9 cellular contexts compared by ENCODE assay signal in the genomic region with DNA sequence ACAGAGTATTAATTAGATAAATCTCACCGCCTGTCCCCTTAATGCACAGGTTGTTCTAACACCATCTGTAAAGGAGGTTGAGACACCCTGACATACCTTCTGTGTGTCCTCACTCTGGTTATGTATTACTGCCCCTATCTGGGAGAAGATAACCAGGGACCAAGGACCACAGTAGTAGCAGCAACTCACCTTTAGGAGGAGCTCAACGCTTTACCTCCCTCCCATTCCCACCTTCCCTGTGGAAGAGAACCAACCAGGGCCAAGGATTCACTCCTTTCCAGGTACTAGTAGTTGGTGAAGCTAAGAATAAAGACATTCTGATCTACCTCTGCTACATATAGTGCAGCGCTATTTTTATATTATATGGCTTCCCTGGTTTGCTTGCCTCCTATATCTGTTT.
DNase-seq lines count a peak whose midpoint lies in the region; ATAC-seq and TF ChIP-seq lines count a peak whose summit lies in the region.
"Had no signal": no experiment of that assay in that cellular context is flagged by ENCODE, and none has a peak within 500 bp of the region (broad histone marks: within the 10 kb centered on the region; RNA-seq: fewer than 3 reads in every experiment).

No MANE protein-coding gene starts in this region.

- no peaks in the 10 kb centered on the region for H3K36me3 ChIP-seq in DOHH2 (ENCODE audit: control insufficient read depth, low read length)
- H3K36me3 ChIP-seq: ascending aorta had no signal

- no peaks in the 10 kb centered on the region for H4K20me1 ChIP-seq in DOHH2 (ENCODE audit: control insufficient read depth, insufficient read depth, low read depth, low read length)

- no peaks in the 10 kb centered on the region for H3K4me1 Mint-ChIP-seq in activated T-cell treated with anti-CD3 and anti-CD28 coated beads, Interleukin-2, amount 50 U/mL, for 24 hours (ENCODE audit: low read depth)
- no peaks in the 10 kb centered on the region for H3K4me1 Mint-ChIP-seq in activated CD4-positive, alpha-beta T cell treated with anti-CD3 and anti-CD28 coated beads, Interleukin-2, amount 10 ng/mL, durations not matched to agents 7 days and 5 days

- DNase-seq in SK-MEL-5 (ENCODE audit: low read depth, low spot score) (peak; percentile 50), left kidney (ENCODE audit: low read depth, low spot score) (peak; percentile 52)
- no peak for DNase-seq in activated T-cell treated with anti-CD3 and anti-CD28 coated beads, Interleukin-2, amount 50 U/mL, for 24 hours
- no peak for DNase-seq in activated CD4-positive, alpha-beta T cell treated with anti-CD3 and anti-CD28 coated beads, Interleukin-2, amount 10 ng/mL, durations not matched to agents 7 days and 5 days

- no peak overlapping the region for H3K4me3 ChIP-seq in DOHH2 (ENCODE audit: low read length)
- H3K4me3 ChIP-seq: ascending aorta had no signal

- H3K4me1 ChIP-seq in DOHH2 (ENCODE audit: control insufficient read depth, low read length) = peaks cover 15% of the 10 kb centered on the region
- H3K4me1 ChIP-seq: ascending aorta had no signal

- no peaks in the 10 kb centered on the region for H3F3A ChIP-seq in DOHH2 (ENCODE audit: control insufficient read depth, insufficient read depth)

- H3K27me3 Mint-ChIP-seq in activated T-cell treated with anti-CD3 and anti-CD28 coated beads, Interleukin-2, amount 50 U/mL, for 24 hours = peaks cover 12% of the 10 kb centered on the region
- H3K27me3 Mint-ChIP-seq in activated CD4-positive, alpha-beta T cell treated with anti-CD3 and anti-CD28 coated beads, Interleukin-2, amount 10 ng/mL, durations not matched to agents 7 days and 5 days = no peaks in the 10 kb centered on the region

- no peaks in the 10 kb centered on the region for H3K9me3 ChIP-seq in DOHH2 (ENCODE audit: control insufficient read depth, insufficient read depth, low read length)
- H3K9me3 ChIP-seq: ascending aorta had no signal

- TF ChIP-seq CTCF in DOHH2 (IDR thresholded peaks at IDR 0.05; ENCODE audit: low read depth, low read length, poor library complexity, severe bottlenecking) (peak; percentile 41), LNCAP (IDR thresholded peaks at IDR 0.05) (peak; percentile 57)

- ATAC-seq in HG02610 (IDR thresholded peaks at IDR 0.05; ENCODE audit: unreplicated experiment) = no peak
- no peak for ATAC-seq in HG03342 (IDR thresholded peaks at IDR 0.05; ENCODE audit: unreplicated experiment)

- H3K4me3 Mint-ChIP-seq in activated T-cell treated with anti-CD3 and anti-CD28 coated beads, Interleukin-2, amount 50 U/mL, for 24 hours = no peak overlapping the region
- H3K4me3 Mint-ChIP-seq in activated CD4-positive, alpha-beta T cell treated with anti-CD3 and anti-CD28 coated beads, Interleukin-2, amount 10 ng/mL, durations not matched to agents 7 days and 5 days = no peak overlapping the region

- POLR2A ChIA-PET in activated CD4-positive, alpha-beta T cell treated with anti-CD3 and anti-CD28 coated beads, Interleukin-2, amount 10 ng/mL, durations not matched to agents 7 days and 5 days (lab: Charles Lee) = no interaction called here

- H3K27ac Mint-ChIP-seq in activated T-cell treated with anti-CD3 and anti-CD28 coated beads, Interleukin-2, amount 50 U/mL, for 24 hours = no peak overlapping the region
- H3K27ac Mint-ChIP-seq in activated CD4-positive, alpha-beta T cell treated with anti-CD3 and anti-CD28 coated beads, Interleukin-2, amount 10 ng/mL, durations not matched to agents 7 days and 5 days = no peak overlapping the region

- H3K79me2 ChIP-seq in DOHH2 (ENCODE audit: control insufficient read depth, low read length) = no peaks in the 10 kb centered on the region

- in situ Hi-C loops in SK-MEL-5 (cut with HindIII; ENCODE audit: low pct_unique_long_range_greater_than_20kb, low sequenced_read_pairs) = no loop called here

- no peak overlapping the region for H3K27ac ChIP-seq in DOHH2 (ENCODE audit: low read depth, low read length)
- H3K27ac ChIP-seq: ascending aorta had no signal

- H3K4me2 ChIP-seq in DOHH2 (ENCODE audit: low read length) = no peak overlapping the region

- H3K27me3 ChIP-seq in DOHH2 (ENCODE audit: control insufficient read depth, low read length) = no peaks in the 10 kb centered on the region
- H3K27me3 ChIP-seq: ascending aorta had no signal

- H3K9me2 ChIP-seq in DOHH2 (replicated peaks; ENCODE audit: control insufficient read depth, low read length) = no peaks in the 10 kb centered on the region

- no peaks in the 10 kb centered on the region for H3K9me3 Mint-ChIP-seq in activated T-cell treated with anti-CD3 and anti-CD28 coated beads, Interleukin-2, amount 50 U/mL, for 24 hours
- H3K9me3 Mint-ChIP-seq in activated CD4-positive, alpha-beta T cell treated with anti-CD3 and anti-CD28 coated beads, Interleukin-2, amount 10 ng/mL, durations not matched to agents 7 days and 5 days = no peaks in the 10 kb centered on the region

- H3K36me3 Mint-ChIP-seq in activated T-cell treated with anti-CD3 and anti-CD28 coated beads, Interleukin-2, amount 50 U/mL, for 24 hours (ENCODE audit: low read depth) = no peaks in the 10 kb centered on the region
- no peaks in the 10 kb centered on the region for H3K36me3 Mint-ChIP-seq in activated CD4-positive, alpha-beta T cell treated with anti-CD3 and anti-CD28 coated beads, Interleukin-2, amount 10 ng/mL, durations not matched to agents 7 days and 5 days (ENCODE audit: low read depth)

- CTCF ChIA-PET in activated CD4-positive, alpha-beta T cell treated with anti-CD3 and anti-CD28 coated beads, Interleukin-2, amount 10 ng/mL, durations not matched to agents 7 days and 5 days (lab: Charles Lee) = no interaction called here

Comparison
In these comparisons a context has a peak if more than half of its experiments do, and no peak if none do; other contexts are left out.
1. DNase-seq: peak in SK-MEL-5 (single experiment) and left kidney (single experiment); none in activated T-cell treated with anti-CD3 and anti-CD28 coated beads, Interleukin-2, amount 50 U/mL, for 24 hours (single experiment) and activated CD4-positive, alpha-beta T cell treated with anti-CD3 and anti-CD28 coated beads, Interleukin-2, amount 10 ng/mL, durations not matched to agents 7 days and 5 days (single experiment).